ENCODE assay signal across 8 cellular contexts in the genomic region with DNA sequence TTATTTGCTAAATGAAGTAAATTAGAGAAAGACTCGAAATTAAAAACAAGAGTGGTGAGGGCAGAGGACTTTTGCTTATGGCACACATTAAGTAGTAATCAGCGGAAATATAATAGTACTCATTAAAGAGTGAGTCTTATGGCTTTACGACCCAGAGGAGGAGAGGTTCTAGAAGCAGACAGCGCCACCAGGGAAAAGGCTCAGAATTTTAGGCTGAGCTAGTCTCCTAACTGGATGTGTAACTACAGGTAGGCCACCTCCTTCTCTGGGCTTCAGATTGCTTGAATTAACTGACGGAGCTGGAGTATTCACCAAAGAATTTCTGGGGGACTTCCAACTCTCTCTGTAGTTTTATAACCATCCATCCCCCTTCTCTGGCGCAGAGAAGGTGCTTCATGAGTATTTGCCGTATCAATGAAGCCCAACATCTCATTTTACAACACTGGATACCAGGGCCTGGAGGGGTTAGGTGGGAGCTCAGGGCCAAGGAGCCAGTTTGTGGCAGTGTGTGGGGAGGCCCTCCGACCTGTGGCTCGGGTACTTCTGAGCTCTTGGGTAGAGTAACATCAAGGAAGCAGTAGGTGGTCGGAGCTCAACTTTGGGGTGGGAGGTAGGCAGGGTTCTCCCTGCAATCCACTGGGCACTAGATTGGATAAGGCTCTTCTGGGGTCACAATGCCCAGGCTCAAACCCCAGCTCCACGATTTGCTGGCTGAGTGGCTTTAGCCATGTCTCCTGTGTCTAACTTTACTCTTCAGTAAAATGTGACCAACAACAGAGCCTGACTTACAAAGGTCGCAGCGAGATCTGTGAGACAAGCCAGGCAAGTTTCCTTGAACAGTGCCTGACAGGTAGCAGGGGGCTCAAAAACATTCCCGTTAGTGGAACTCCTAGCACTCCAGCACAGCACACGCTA. TPM values are rescaled to one million over a fixed set of nuclear protein-coding genes. Genes with fewer than 3 reads are reported as not detected.
DNase-seq lines count a peak whose midpoint lies in the region; ATAC-seq, FAIRE-seq and TF ChIP-seq lines count a peak whose summit lies in the region.

No MANE protein-coding gene starts in this region.

- H3K4me1 ChIP-seq in kidney (ENCODE audit: control insufficient read depth in 1 of 2, insufficient read depth in 1 of 2, low read depth in 1 of 2, low read length in 2 of 2), result peaks cover 23 to 43% of the 10 kb centered on the region in 2 donors
- peaks cover 68% of the 10 kb centered on the region for H3K4me1 ChIP-seq in suprapubic skin

- peak overlapping the region; percentile 50 to 63 for H3K9ac ChIP-seq in kidney (ENCODE audit: low read length in 2 of 2)

- intact Hi-C loops in kidney (cut with DNase I), result no loop called here

- H3K4me3 ChIP-seq in kidney (ENCODE audit: low read length in 2 of 2), result peak overlapping the region; percentile 74 to 88
- H3K4me3 ChIP-seq in suprapubic skin, result peak overlapping the region; percentile 99

- no peaks in the 10 kb centered on the region for H3K9me3 Mint-ChIP-seq in T-helper 1 cell treated with Interleukin-12 subunit alpha and Interleukin-12 subunit beta and Interleukin-4 antibody, amounts not matched to agents 30 μg/mL and 1 μg/mL, for 36 hours
- no peaks in the 10 kb centered on the region for H3K9me3 Mint-ChIP-seq in activated naive CD4-positive, alpha-beta T cell treated with anti-CD3 and anti-CD28 coated beads, Interleukin-2, amount 50 U/mL, for 72 hours

- ATAC-seq in activated naive CD4-positive, alpha-beta T cell treated with anti-CD3 and anti-CD28 coated beads, Interleukin-2, amount 50 U/mL, for 72 hours, result no peak
- no peak for ATAC-seq in HG02981 (IDR thresholded peaks at IDR 0.05; ENCODE audit: unreplicated experiment)

- H3K36me3 Mint-ChIP-seq in T-helper 1 cell treated with Interleukin-12 subunit alpha and Interleukin-12 subunit beta and Interleukin-4 antibody, amounts not matched to agents 30 μg/mL and 1 μg/mL, for 36 hours (ENCODE audit: low read depth), result peaks cover 32% of the 10 kb centered on the region
- peaks cover 39 to 45% of the 10 kb centered on the region in 2 donors for H3K36me3 Mint-ChIP-seq in activated naive CD4-positive, alpha-beta T cell treated with anti-CD3 and anti-CD28 coated beads, Interleukin-2, amount 50 U/mL, for 72 hours

- H3K27me3 ChIP-seq in suprapubic skin, result no peaks in the 10 kb centered on the region

- H3K4me1 Mint-ChIP-seq in T-helper 1 cell treated with Interleukin-12 subunit alpha and Interleukin-12 subunit beta and Interleukin-4 antibody, amounts not matched to agents 30 μg/mL and 1 μg/mL, for 36 hours (ENCODE audit: low read depth), result peaks cover 54% of the 10 kb centered on the region

- H3K36me3 ChIP-seq in kidney (ENCODE audit: control insufficient read depth in 1 of 2, insufficient read depth in 2 of 2, low read length in 2 of 2) (no peaks in the 10 kb centered on the region), suprapubic skin (peaks cover 14% of the 10 kb centered on the region)

- TF ChIP-seq CTCF in kidney (IDR thresholded peaks at IDR 0.05; ENCODE audit: borderline replicate concordance, extremely low read depth, insufficient read depth) (no peak), suprapubic skin (IDR thresholded peaks at IDR 0.05) (no peak)

- peak overlapping the region; percentile 86 for H3K27ac Mint-ChIP-seq in T-helper 1 cell treated with Interleukin-12 subunit alpha and Interleukin-12 subunit beta and Interleukin-4 antibody, amounts not matched to agents 30 μg/mL and 1 μg/mL, for 36 hours
- H3K27ac Mint-ChIP-seq in activated naive CD4-positive, alpha-beta T cell treated with anti-CD3 and anti-CD28 coated beads, Interleukin-2, amount 50 U/mL, for 72 hours, result peak overlapping the region; percentile 91 to 100

- peak overlapping the region; percentile 85 for H3K4me3 Mint-ChIP-seq in T-helper 1 cell treated with Interleukin-12 subunit alpha and Interleukin-12 subunit beta and Interleukin-4 antibody, amounts not matched to agents 30 μg/mL and 1 μg/mL, for 36 hours

- TF ChIP-seq EP300 in suprapubic skin (IDR thresholded peaks at IDR 0.05), result no peak

- 50% methylated on average over 7 of the region's 15 CpGs for WGBS in suprapubic skin

- no peak for FAIRE-seq in kidney (lab: Jason Lieb, UNC)

- H3K27ac ChIP-seq in kidney (ENCODE audit: low read depth in 2 of 2, low read length in 2 of 2) (peak overlapping the region; percentile 66 to 86), suprapubic skin (peak overlapping the region; percentile 100)

- H3K9me3 ChIP-seq in kidney (ENCODE audit: control insufficient read depth in 1 of 2, low read length in 2 of 2) (no peaks in the 10 kb centered on the region), suprapubic skin (no peaks in the 10 kb centered on the region)

- TF ChIP-seq POLR2A in suprapubic skin (IDR thresholded peaks at IDR 0.05), result no peak

- H3K27me3 Mint-ChIP-seq in T-helper 1 cell treated with Interleukin-12 subunit alpha and Interleukin-12 subunit beta and Interleukin-4 antibody, amounts not matched to agents 30 μg/mL and 1 μg/mL, for 36 hours (ENCODE audit: low read depth), result no peaks in the 10 kb centered on the region

- DNase-seq in T-helper 1 cell (no peak), kidney (no peak), suprapubic skin (ENCODE audit: low spot score in 2 of 2) (peak in 1 of 2 donors; percentile 60), DMS114 treated with DMSO at 0.1 percent for 48 hours (lab: John Stamatoyannopoulos, UW; ENCODE audit: unreplicated experiment) (no peak), HK-2 (ENCODE audit: unreplicated experiment) (no peak)
- no peak for DNase-seq in activated naive CD4-positive, alpha-beta T cell treated with anti-CD3 and anti-CD28 coated beads, Interleukin-2, amount 50 U/mL, for 72 hours (ENCODE audit: low spot score in 2 of 2)

RNA-seq across cellular contexts. Expression of a gene that starts 1.1 kb away (rescaled TPM):
- 10 to 100 TPM; 10.0 to 23.2 TPM for total RNA-seq in activated naive CD4-positive, alpha-beta T cell treated with anti-CD3 and anti-CD28 coated beads, Interleukin-2, amount 50 U/mL, for 72 hours
- total RNA-seq in kidney (12.8 TPM), suprapubic skin (10 to 100 TPM; 11.3 to 16.7 (median 12.5) TPM)
- 33.6 TPM for polyA plus RNA-seq in kidney (ENCODE audit: insufficient read depth, low read depth, low replicate concordance)

RNA-seq across cellular contexts. Expression of a gene that starts 1.3 kb away (rescaled TPM):
- total RNA-seq in activated naive CD4-positive, alpha-beta T cell treated with anti-CD3 and anti-CD28 coated beads, Interleukin-2, amount 50 U/mL, for 72 hours, result 10 to 100 TPM; 17.5 to 37.1 TPM
- total RNA-seq in kidney, result 86.5 TPM
- polyA plus RNA-seq in kidney (ENCODE audit: insufficient read depth, low read depth, low replicate concordance), result 27.6 TPM
- 100 to 1,000 TPM; 206 to 237 (median 219) TPM for total RNA-seq in suprapubic skin

RNA-seq across cellular contexts. Expression of a gene that starts 54.8 kb away (rescaled TPM):
- total RNA-seq in activated naive CD4-positive, alpha-beta T cell treated with anti-CD3 and anti-CD28 coated beads, Interleukin-2, amount 50 U/mL, for 72 hours, result 10 to 100 TPM; 24.5 to 51.4 TPM
- total RNA-seq in kidney (44.4 TPM), suprapubic skin (100 to 1,000 TPM in 1 of 4 donors, 10 to 100 TPM in 3; 49.7 to 176 (median 66.4) TPM)
- 15.9 TPM for polyA plus RNA-seq in kidney (ENCODE audit: insufficient read depth, low read depth, low replicate concordance)

RNA-seq across cellular contexts. Expression of a gene that starts 55.1 kb away (rescaled TPM):
- 10 to 100 TPM; 20.5 to 24.5 TPM for total RNA-seq in activated naive CD4-positive, alpha-beta T cell treated with anti-CD3 and anti-CD28 coated beads, Interleukin-2, amount 50 U/mL, for 72 hours
- total RNA-seq in kidney (11.9 TPM), suprapubic skin (10 to 100 TPM in 1 of 4 donors, 1 to 10 TPM in 3; 5.5 to 10.7 (median 8.9) TPM)
- polyA plus RNA-seq in kidney (ENCODE audit: insufficient read depth, low read depth, low replicate concordance), result 30.2 TPM
